Comparison of ENCODE assay signal across 31 cellular contexts in the genomic region with DNA sequence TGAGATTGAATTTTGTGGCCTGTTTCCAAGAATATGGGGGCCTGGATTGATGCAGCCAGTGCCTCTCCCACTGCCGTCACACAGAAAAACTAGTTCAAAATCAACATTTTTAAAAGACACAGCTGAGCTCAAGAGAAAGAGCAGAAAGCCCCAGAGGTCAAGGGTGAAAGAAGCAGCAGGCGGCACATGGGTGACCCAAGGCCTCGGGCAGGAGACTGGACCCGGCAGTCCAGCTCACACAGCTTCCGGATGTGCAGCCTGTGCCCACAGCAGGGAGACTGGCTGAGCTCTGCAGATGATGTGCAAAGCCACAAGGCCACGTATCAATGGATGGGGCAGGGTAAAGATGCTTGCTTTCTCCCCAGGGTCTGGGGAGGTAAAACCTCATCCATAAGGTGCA. TPM values are rescaled to one million over a fixed set of nuclear protein-coding genes. Genes with fewer than 3 reads are reported as not detected.
"Had no signal": no experiment of that assay in that cellular context is flagged by ENCODE, and none has a peak within 500 bp of the region (broad histone marks: within the 10 kb centered on the region; RNA-seq: fewer than 3 reads in every experiment).

No MANE protein-coding gene starts in this region.

- H3K9me3 Mint-ChIP-seq: natural killer cell treated with Interleukin-12 subunit alpha and Interleukin-12 subunit beta and Interleukin-15 and Interleukin-18, amount 100 ng/mL, for 72 hours had no signal

- H3K4me2 ChIP-seq: smooth muscle cell had no signal

- ATAC-seq: naive thymus-derived CD8-positive, alpha-beta T cell; natural killer cell treated with Interleukin-12 subunit alpha and Interleukin-12 subunit beta and Interleukin-15 and Interleukin-18, amount 100 ng/mL, for 72 hours; psoas muscle; right cardiac atrium; sciatic nerve; stimulated activated memory B cell treated with anti-CD40 and anti-IgM and Interleukin-4, amounts not matched to agents 10 μg/mL and 1 μg/mL and 100 μg/mL, for 72 hours; stimulated activated naive CD8-positive, alpha-beta T cell treated with anti-CD3 and anti-CD28 coated beads, Interleukin-15, amount 100 ng/mL, for 72 hours; stimulated activated naive CD8-positive, alpha-beta T cell treated with anti-CD3 and anti-CD28 coated beads, Interleukin-15, Interleukin-2, amounts not matched to agents 100 U/mL and 50 U/mL, for 24 hours had no signal

- H3K27me3 ChIP-seq: ovary, spleen, thyroid gland, tibial nerve, upper lobe of left lung, vagina had no signal

- H3K4me1 ChIP-seq: parathyroid adenoma, psoas muscle, spleen, thyroid gland, upper lobe of left lung, vagina had no signal

- H3K36me3 Mint-ChIP-seq: natural killer cell treated with Interleukin-12 subunit alpha and Interleukin-12 subunit beta and Interleukin-15 and Interleukin-18, amount 100 ng/mL, for 72 hours had no signal

- H3K79me2 ChIP-seq: parathyroid adenoma had no signal

- H3K4me3 ChIP-seq: ovary, psoas muscle, skin epidermis, smooth muscle cell, spleen, thoracic aorta, thyroid gland, tibial nerve, upper lobe of left lung, vagina had no signal

- H2AFZ ChIP-seq: parathyroid adenoma had no signal

- H3K27ac Mint-ChIP-seq: naive thymus-derived CD8-positive, alpha-beta T cell; natural killer cell treated with Interleukin-12 subunit alpha and Interleukin-12 subunit beta and Interleukin-15 and Interleukin-18, amount 100 ng/mL, for 72 hours; nephron progenitor cell; progenitor cell of endocrine pancreas; stimulated activated memory B cell treated with anti-CD40 and anti-IgM and Interleukin-4, amounts not matched to agents 10 μg/mL and 1 μg/mL and 100 μg/mL, for 72 hours; stimulated activated naive CD8-positive, alpha-beta T cell treated with anti-CD3 and anti-CD28 coated beads, Interleukin-15, amount 100 ng/mL, for 72 hours had no signal

- H3K36me3 ChIP-seq: ovary, spleen, thoracic aorta, thyroid gland, upper lobe of left lung had no signal

- H3K4me3 Mint-ChIP-seq: naive thymus-derived CD8-positive, alpha-beta T cell; natural killer cell treated with Interleukin-12 subunit alpha and Interleukin-12 subunit beta and Interleukin-15 and Interleukin-18, amount 100 ng/mL, for 72 hours; nephron progenitor cell; neural crest cell; stimulated activated memory B cell treated with anti-CD40 and anti-IgM and Interleukin-4, amounts not matched to agents 10 μg/mL and 1 μg/mL and 100 μg/mL, for 72 hours; stimulated activated naive CD8-positive, alpha-beta T cell treated with anti-CD3 and anti-CD28 coated beads, Interleukin-15, amount 100 ng/mL, for 72 hours had no signal

- H3K9me3 ChIP-seq: thyroid gland had no signal

- FAIRE-seq: urothelium cell line had no signal

- H3K4me1 Mint-ChIP-seq: nephron progenitor cell; stimulated activated memory B cell treated with anti-CD40 and anti-IgM and Interleukin-4, amounts not matched to agents 10 μg/mL and 1 μg/mL and 100 μg/mL, for 72 hours; stimulated activated naive CD8-positive, alpha-beta T cell treated with anti-CD3 and anti-CD28 coated beads, Interleukin-15, amount 100 ng/mL, for 72 hours had no signal

- DNase-seq: naive thymus-derived CD8-positive, alpha-beta T cell; nephron progenitor cell; occipital lobe; ovary; posterior cingulate gyrus; psoas muscle; right cardiac atrium; spleen; stimulated activated CD4-positive, alpha-beta T cell treated with anti-CD3 and anti-CD28 coated beads, Interleukin-12 subunit alpha, Interleukin-12 subunit beta, amount 100 ng/mL, for 4 hours; stimulated activated CD4-positive, alpha-beta T cell treated with anti-CD3 and anti-CD28 coated beads, Interleukin-1b, Interleukin-23, amount 100 ng/mL, for 48 hours; stimulated activated CD4-positive, alpha-beta T cell treated with anti-CD3 and anti-CD28 coated beads, Interleukin-4, amount 100 ng/mL, for 1 hour; stimulated activated CD4-positive, alpha-beta T cell treated with anti-CD3 and anti-CD28 coated beads, Interleukin-4, amount 100 ng/mL, for 4 hours; stimulated activated CD8-positive, alpha-beta memory T cell treated with anti-CD3 and anti-CD28 coated beads, Interleukin-4, amount 100 ng/mL, for 48 hours; stimulated activated naive CD4-positive, alpha-beta T cell; stimulated activated naive CD8-positive, alpha-beta T cell treated with anti-CD3 and anti-CD28 coated beads, Interleukin-15, amount 100 ng/mL, for 72 hours; stimulated activated naive CD8-positive, alpha-beta T cell treated with anti-CD3 and anti-CD28 coated beads, Interleukin-15, Interleukin-2, amounts not matched to agents 100 U/mL and 50 U/mL, for 24 hours; thyroid gland; trophoblast cell had no signal

- H3K27ac ChIP-seq: ovary, parathyroid adenoma, psoas muscle, skin epidermis, spleen, thoracic aorta, thyroid gland, tibial nerve, upper lobe of left lung, vagina had no signal

- H3K9ac ChIP-seq: parathyroid adenoma had no signal

- H3K27me3 Mint-ChIP-seq: progenitor cell of endocrine pancreas; stimulated activated memory B cell treated with anti-CD40 and anti-IgM and Interleukin-4, amounts not matched to agents 10 μg/mL and 1 μg/mL and 100 μg/mL, for 72 hours had no signal

RNA-seq across cellular contexts. Expression of a gene that starts 50.4 kb away (rescaled TPM):
- total RNA-seq: natural killer cell treated with Interleukin-12 subunit alpha and Interleukin-12 subunit beta and Interleukin-15 and Interleukin-18, amount 100 ng/mL, for 72 hours; thoracic aorta; vagina had no signal
